Comparison of ENCODE assay signal across 2 cellular contexts in the genomic region with DNA sequence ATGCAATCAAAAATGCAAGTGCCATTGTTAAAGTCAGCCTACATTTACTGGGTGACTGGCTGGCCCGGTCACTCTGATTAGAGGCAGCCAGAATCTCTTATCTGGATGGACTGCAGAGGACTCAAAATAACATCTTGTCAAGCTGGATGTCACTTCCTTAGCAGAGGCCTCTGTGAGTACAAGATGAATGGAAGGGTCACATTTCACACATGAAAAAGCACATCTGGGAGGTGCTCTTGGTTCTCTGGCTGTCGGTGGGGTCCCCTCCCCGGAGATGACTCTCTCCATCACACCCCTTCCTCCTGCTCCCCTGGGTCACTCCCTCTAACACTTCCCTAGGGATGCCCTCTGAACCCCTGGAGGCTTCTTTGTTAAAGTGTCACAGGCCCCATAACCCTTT.
TF ChIP-seq lines count a peak whose summit lies in the region.

No MANE protein-coding gene starts in this region.

TF ChIP-seq in liver, 16 proteins besides CTCF, POLR2A, EP300 and RAD21:
- TF ChIP-seq, protein P1, sequence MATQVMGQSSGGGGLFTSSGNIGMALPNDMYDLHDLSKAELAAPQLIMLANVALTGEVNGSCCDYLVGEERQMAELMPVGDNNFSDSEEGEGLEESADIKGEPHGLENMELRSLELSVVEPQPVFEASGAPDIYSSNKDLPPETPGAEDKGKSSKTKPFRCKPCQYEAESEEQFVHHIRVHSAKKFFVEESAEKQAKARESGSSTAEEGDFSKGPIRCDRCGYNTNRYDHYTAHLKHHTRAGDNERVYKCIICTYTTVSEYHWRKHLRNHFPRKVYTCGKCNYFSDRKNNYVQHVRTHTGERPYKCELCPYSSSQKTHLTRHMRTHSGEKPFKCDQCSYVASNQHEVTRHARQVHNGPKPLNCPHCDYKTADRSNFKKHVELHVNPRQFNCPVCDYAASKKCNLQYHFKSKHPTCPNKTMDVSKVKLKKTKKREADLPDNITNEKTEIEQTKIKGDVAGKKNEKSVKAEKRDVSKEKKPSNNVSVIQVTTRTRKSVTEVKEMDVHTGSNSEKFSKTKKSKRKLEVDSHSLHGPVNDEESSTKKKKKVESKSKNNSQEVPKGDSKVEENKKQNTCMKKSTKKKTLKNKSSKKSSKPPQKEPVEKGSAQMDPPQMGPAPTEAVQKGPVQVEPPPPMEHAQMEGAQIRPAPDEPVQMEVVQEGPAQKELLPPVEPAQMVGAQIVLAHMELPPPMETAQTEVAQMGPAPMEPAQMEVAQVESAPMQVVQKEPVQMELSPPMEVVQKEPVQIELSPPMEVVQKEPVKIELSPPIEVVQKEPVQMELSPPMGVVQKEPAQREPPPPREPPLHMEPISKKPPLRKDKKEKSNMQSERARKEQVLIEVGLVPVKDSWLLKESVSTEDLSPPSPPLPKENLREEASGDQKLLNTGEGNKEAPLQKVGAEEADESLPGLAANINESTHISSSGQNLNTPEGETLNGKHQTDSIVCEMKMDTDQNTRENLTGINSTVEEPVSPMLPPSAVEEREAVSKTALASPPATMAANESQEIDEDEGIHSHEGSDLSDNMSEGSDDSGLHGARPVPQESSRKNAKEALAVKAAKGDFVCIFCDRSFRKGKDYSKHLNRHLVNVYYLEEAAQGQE (IDR thresholded peaks at IDR 0.05): no peak
- no peak for TF ChIP-seq GABPA (IDR thresholded peaks at IDR 0.05 in 1 of 2, conservative IDR thresholded peaks at IDR 0.05 in 1 of 2)
- no peak for TF ChIP-seq FOXA2 (IDR thresholded peaks at IDR 0.05)
- TF ChIP-seq HNF4A (conservative IDR thresholded peaks at IDR 0.05): no peak
- TF ChIP-seq, protein P2, sequence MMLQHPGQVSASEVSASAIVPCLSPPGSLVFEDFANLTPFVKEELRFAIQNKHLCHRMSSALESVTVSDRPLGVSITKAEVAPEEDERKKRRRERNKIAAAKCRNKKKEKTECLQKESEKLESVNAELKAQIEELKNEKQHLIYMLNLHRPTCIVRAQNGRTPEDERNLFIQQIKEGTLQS (IDR thresholded peaks at IDR 0.05): no peak
- peak; percentile 39 for TF ChIP-seq NR2F2 (IDR thresholded peaks at IDR 0.05)

TF ChIP-seq in HepG2, 621 proteins besides CTCF, POLR2A, EP300 and RAD21 (continued from another document):
- TF ChIP-seq, protein P3, sequence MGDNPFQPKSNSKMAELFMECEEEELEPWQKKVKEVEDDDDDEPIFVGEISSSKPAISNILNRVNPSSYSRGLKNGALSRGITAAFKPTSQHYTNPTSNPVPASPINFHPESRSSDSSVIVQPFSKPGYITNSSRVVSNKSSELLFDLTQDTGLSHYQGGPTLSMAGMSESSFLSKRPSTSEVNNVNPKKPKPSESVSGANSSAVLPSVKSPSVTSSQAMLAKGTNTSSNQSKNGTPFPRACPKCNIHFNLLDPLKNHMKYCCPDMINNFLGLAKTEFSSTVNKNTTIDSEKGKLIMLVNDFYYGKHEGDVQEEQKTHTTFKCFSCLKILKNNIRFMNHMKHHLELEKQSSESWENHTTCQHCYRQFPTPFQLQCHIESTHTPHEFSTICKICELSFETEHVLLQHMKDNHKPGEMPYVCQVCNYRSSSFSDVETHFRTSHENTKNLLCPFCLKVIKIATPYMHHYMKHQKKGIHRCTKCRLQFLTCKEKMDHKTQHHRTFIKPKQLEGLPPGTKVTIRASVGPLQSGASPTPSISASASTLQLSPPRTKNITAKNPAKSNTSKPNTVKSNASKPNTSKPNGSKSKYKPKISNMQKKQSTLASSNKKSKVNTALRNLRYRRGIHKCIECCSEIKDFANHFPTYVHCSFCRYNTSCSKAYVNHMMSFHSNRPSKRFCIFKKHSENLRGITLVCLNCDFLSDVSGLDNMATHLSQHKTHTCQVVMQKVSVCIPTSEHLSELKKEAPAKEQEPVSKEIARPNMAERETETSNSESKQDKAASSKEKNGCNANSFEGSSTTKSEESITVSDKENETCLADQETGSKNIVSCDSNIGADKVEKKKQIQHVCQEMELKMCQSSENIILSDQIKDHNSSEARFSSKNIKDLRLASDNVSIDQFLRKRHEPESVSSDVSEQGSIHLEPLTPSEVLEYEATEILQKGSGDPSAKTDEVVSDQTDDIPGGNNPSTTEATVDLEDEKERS (CRISPR knock-in tag; IDR thresholded peaks at IDR 0.05): no peak
- TF ChIP-seq ZSCAN29 (CRISPR knock-in tag; conservative IDR thresholded peaks at IDR 0.05): no peak
- TF ChIP-seq FOXA1 (IDR thresholded peaks at IDR 0.05): no peak
- no peak for TF ChIP-seq FOXA1 (CRISPR knock-in tag; IDR thresholded peaks at IDR 0.05)
- TF ChIP-seq PRMT3 (CRISPR knock-in tag; IDR thresholded peaks at IDR 0.05; ENCODE audit: borderline replicate concordance, low read depth): no peak
